Comparison of ENCODE assay signal across 8 cellular contexts in the genomic region with DNA sequence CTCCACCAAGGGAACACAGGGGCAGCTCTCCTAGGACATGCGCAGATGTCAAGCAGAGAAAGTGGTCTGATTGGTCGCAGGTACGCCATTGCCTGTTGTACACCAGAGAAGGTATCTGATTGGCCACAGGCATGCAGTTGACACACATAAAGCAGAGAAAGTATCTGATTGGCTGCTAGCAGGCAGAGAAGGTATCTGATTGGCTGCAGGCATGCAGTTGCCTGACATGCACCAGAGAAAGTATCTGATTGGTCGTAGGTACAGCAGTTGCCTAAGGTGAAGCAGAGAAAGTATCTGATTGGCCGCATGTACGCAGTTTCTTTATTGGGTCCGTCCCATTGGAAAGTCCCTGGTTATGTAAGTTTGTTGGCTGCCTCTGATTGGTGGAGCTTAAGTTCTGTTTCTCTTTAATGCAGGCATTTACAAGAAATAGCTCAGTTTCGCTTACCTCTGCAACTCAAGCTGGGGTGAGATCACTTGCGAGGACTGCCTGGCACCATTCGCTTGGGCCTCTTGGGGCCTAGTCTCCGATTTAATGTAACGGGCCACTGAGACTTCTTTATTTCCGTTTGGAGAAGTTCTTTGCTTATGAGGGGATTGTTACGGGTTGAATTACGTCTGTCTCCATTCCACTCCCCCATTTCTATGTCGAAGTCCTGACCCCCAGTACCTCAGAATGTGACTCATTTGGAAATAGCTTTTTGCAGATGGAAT.
DNase-seq lines count a peak whose midpoint lies in the region; ATAC-seq, FAIRE-seq and TF ChIP-seq lines count a peak whose summit lies in the region.

No MANE protein-coding gene starts in this region.

- no peaks in the 10 kb centered on the region for H3K36me3 ChIP-seq in IMR-90 (ENCODE audit: control insufficient read depth, insufficient read depth, low read length)
- H3K36me3 ChIP-seq in endothelial cell of umbilical vein (ENCODE audit: control insufficient read depth in 2 of 2, extremely low read depth in 1 of 2, insufficient read depth in 2 of 2, low read length in 2 of 2), result no peaks in the 10 kb centered on the region
- H3K36me3 ChIP-seq in adrenal gland (replicated peaks in 1 of 2), result no peaks in the 10 kb centered on the region
- H3K36me3 ChIP-seq in esophagus muscularis mucosa, result no peaks in the 10 kb centered on the region

- H3K27me3 ChIP-seq in IMR-90 (ENCODE audit: control insufficient read depth, insufficient read depth, low read length) (peaks cover 3% of the 10 kb centered on the region; the same call in 1 of the 2 replicates), endothelial cell of umbilical vein (ENCODE audit: control insufficient read depth in 2 of 2, insufficient read depth in 2 of 2, low read length in 2 of 2) (no peaks in the 10 kb centered on the region), adrenal gland (no peaks in the 10 kb centered on the region), esophagus muscularis mucosa (no peaks in the 10 kb centered on the region)

- no peak overlapping the region for H3K23ac ChIP-seq in IMR-90 (ENCODE audit: low read depth, low read length)

- TF ChIP-seq CTCF in GM10266 (IDR thresholded peaks at IDR 0.05; ENCODE audit: control insufficient read depth, insufficient read depth, low read depth, missing control alignments), result no peak
- no peak for TF ChIP-seq CTCF in IMR-90 (conservative IDR thresholded peaks at IDR 0.05; ENCODE audit: low read depth, low read length)
- no peak for TF ChIP-seq CTCF in endothelial cell of umbilical vein (IDR thresholded peaks at IDR 0.05; ENCODE audit: extremely low read depth in 1 of 2, insufficient read depth in 1 of 2, low read depth in 1 of 2, low read length in 2 of 2)
- no peak for TF ChIP-seq CTCF in adrenal gland (IDR thresholded peaks at IDR 0.05)
- TF ChIP-seq CTCF in esophagus muscularis mucosa (IDR thresholded peaks at IDR 0.05), result no peak

- no peak overlapping the region for H4K8ac ChIP-seq in IMR-90 (ENCODE audit: low read depth in 2 of 2, low read length in 2 of 2)

- H3K9ac ChIP-seq in IMR-90 (ENCODE audit: low read depth, low read length) (no peak overlapping the region), endothelial cell of umbilical vein (replicated peaks; ENCODE audit: extremely low read depth, insufficient read depth, low read length) (no peak overlapping the region)

- H3K27ac ChIP-seq in IMR-90 (ENCODE audit: insufficient read depth, low read length), result no peak overlapping the region
- H3K27ac ChIP-seq in endothelial cell of umbilical vein (ENCODE audit: insufficient read depth, low read depth, low read length), result no peak overlapping the region
- no peak overlapping the region for H3K27ac ChIP-seq in adrenal gland
- H3K27ac ChIP-seq in esophagus muscularis mucosa (replicated peaks in 1 of 4), result no peak overlapping the region

- no peak overlapping the region for H2AK5ac ChIP-seq in IMR-90 (ENCODE audit: low read depth, low read length)

- no peaks in the 10 kb centered on the region for H3K79me1 ChIP-seq in IMR-90 (ENCODE audit: low read depth in 1 of 2, low read length in 2 of 2)

- no peak overlapping the region for H2BK120ac ChIP-seq in IMR-90 (ENCODE audit: low read depth, low read length)

- no peak overlapping the region for H2BK20ac ChIP-seq in IMR-90 (ENCODE audit: low read depth, low read length)

- 90% methylated on average over 2 of the region's 16 CpGs; no CpG with 5 or more reads in 1 of the 2 experiments for WGBS in IMR-90 (ENCODE audit: extremely low coverage in 2 of 2, insufficient read length in 1 of 2), 2 experiments
- WGBS in adrenal gland, 4 donors, result 92 to 97% (median 94%) methylated on average over 16 of the region's 16 CpGs
- WGBS in esophagus muscularis mucosa, result 93% methylated on average over 16 of the region's 16 CpGs

- no peak overlapping the region for H4K91ac ChIP-seq in IMR-90 (ENCODE audit: insufficient read depth, low read depth, low read length)

- TF ChIP-seq POLR2A in IMR-90 (IDR thresholded peaks at IDR 0.05; ENCODE audit: low read depth, low read length) (no peak), endothelial cell of umbilical vein (IDR thresholded peaks at IDR 0.05; ENCODE audit: low read depth, low read length) (no peak), adrenal gland (IDR thresholded peaks at IDR 0.05) (no peak), esophagus muscularis mucosa (IDR thresholded peaks at IDR 0.05; ENCODE audit: low read depth) (no peak)

- H3K4ac ChIP-seq in IMR-90 (ENCODE audit: low read depth, low read length), result no peak overlapping the region

- dilution Hi-C loops in IMR-90 (cut with HindIII; ENCODE audit: low sequenced_read_pairs, unreplicated experiment) (no loop called here), endothelial cell of umbilical vein (cut with MboI; ENCODE audit: extremely low pct_ligation_motif_present, low sequenced_read_pairs) (no loop called here)

- H3K56ac ChIP-seq in IMR-90 (ENCODE audit: extremely low read depth, insufficient read depth, low read length), result no peak overlapping the region

- in situ Hi-C loops in IMR-90 (cut with MboI; ENCODE audit: low sequenced_read_pairs), result no loop called here

- CTCF ChIA-PET in IMR-90 (lab: Yijun Ruan, JAX), result no interaction called here
- CTCF ChIA-PET in endothelial cell of umbilical vein (lab: Charles Lee), result no interaction called here

- POLR2A ChIA-PET in IMR-90 (lab: Charles Lee; ENCODE audit: unreplicated experiment) (no interaction called here), endothelial cell of umbilical vein (lab: Charles Lee) (no interaction called here)

- TF ChIP-seq EP300 in esophagus muscularis mucosa (IDR thresholded peaks at IDR 0.05), result no peak

- BruUV-seq in IMR-90 (replicated peaks; lab: Mats Ljungman, UMichigan), result no TSS peak
- no TSS peak for BruUV-seq in endothelial cell of umbilical vein (replicated peaks; lab: Mats Ljungman, UMichigan)

- no peak overlapping the region for H2AK9ac ChIP-seq in IMR-90 (replicated peaks; ENCODE audit: low read depth, low read length, poor library complexity)

- peak; percentile 84 for ATAC-seq in GM21367 (IDR thresholded peaks at IDR 0.05; ENCODE audit: unreplicated experiment)
- no peak for ATAC-seq in IMR-90 (ENCODE audit: low read depth)

- no peak for FAIRE-seq in endothelial cell of umbilical vein (lab: Jason Lieb, UNC)

- H3K14ac ChIP-seq in IMR-90 (replicated peaks; ENCODE audit: low read depth, low read length), result no peak overlapping the region

- no peak overlapping the region for H2BK15ac ChIP-seq in IMR-90 (ENCODE audit: low read depth, low read length)

- DNase-seq in GM10266 (ENCODE audit: extremely low spot score) (peak; percentile 87), IMR-90 (no peak), endothelial cell of umbilical vein (ENCODE audit: low read depth, low spot score) (peak; percentile 19), adrenal gland (no peak), NCI-H1436 (lab: John Stamatoyannopoulos, UW) (no peak), COLO829 (ENCODE audit: low spot score) (no peak), esophagus muscularis mucosa (ENCODE audit: extremely low spot score) (no peak)

- no peak overlapping the region for H4K5ac ChIP-seq in IMR-90 (ENCODE audit: low read depth, low read length)

- no peak for TF ChIP-seq RAD21 in IMR-90 (IDR thresholded peaks at IDR 0.05; ENCODE audit: low read length)

- H3K9me3 ChIP-seq in IMR-90 (ENCODE audit: control insufficient read depth, insufficient read depth, low read length) (no peaks in the 10 kb centered on the region; the same call in 1 of the 2 replicates), endothelial cell of umbilical vein (replicated peaks; ENCODE audit: control insufficient read depth, insufficient read depth, low read length) (no peaks in the 10 kb centered on the region), adrenal gland (replicated peaks in 1 of 3) (no peaks in the 10 kb centered on the region), esophagus muscularis mucosa (no peaks in the 10 kb centered on the region)

- H3K4me2 ChIP-seq in IMR-90 (ENCODE audit: low read depth, low read length), result no peak overlapping the region
- H3K4me2 ChIP-seq in endothelial cell of umbilical vein (ENCODE audit: insufficient read depth, low read length), result no peak overlapping the region

- H3K4me3 ChIP-seq in IMR-90 (ENCODE audit: insufficient read depth, low read depth, low read length) (no peak overlapping the region), endothelial cell of umbilical vein (replicated peaks in 1 of 3; ENCODE audit: insufficient read depth in 1 of 3, low read depth in 1 of 3, low read length in 3 of 3) (no peak overlapping the region), adrenal gland (no peak overlapping the region), esophagus muscularis mucosa (no peak overlapping the region)

- peak overlapping the region; percentile 53 for H2AFZ ChIP-seq in IMR-90 (replicated peaks; ENCODE audit: low read length, poor library complexity)
- no peak overlapping the region for H2AFZ ChIP-seq in endothelial cell of umbilical vein (ENCODE audit: low read depth, low read length)

- intact Hi-C loops in IMR-90 (cut with micrococcal nuclease), result no loop called here
- intact Hi-C loops in endothelial cell of umbilical vein (cut with micrococcal nuclease), result no loop called here
- intact Hi-C loops in adrenal gland (cut with DNase I), result no loop called here
- intact Hi-C loops in esophagus muscularis mucosa (cut with DNase I), result no loop called here

- no peaks in the 10 kb centered on the region for H3K4me1 ChIP-seq in IMR-90 (ENCODE audit: control insufficient read depth, insufficient read depth, low read length)
- H3K4me1 ChIP-seq in endothelial cell of umbilical vein (ENCODE audit: control insufficient read depth, extremely low read depth, insufficient read depth, low read length), result peaks cover 16% of the 10 kb centered on the region
- H3K4me1 ChIP-seq in adrenal gland (replicated peaks in 1 of 2), result peaks cover 0 to 8% of the 10 kb centered on the region in 2 donors
- H3K4me1 ChIP-seq in esophagus muscularis mucosa, result peaks cover 0 to 16% (median 7%) of the 10 kb centered on the region in 4 donors

- no peak overlapping the region for H3K18ac ChIP-seq in IMR-90 (ENCODE audit: low read depth, low read length)

- H3K9me1 ChIP-seq in IMR-90 (ENCODE audit: insufficient read depth, low read length) (no peaks in the 10 kb centered on the region), endothelial cell of umbilical vein (replicated peaks; ENCODE audit: control insufficient read depth, extremely low read depth, insufficient read depth, low read length) (no peaks in the 10 kb centered on the region)

- H4K20me1 ChIP-seq in IMR-90 (ENCODE audit: insufficient read depth, low read length) (no peaks in the 10 kb centered on the region), endothelial cell of umbilical vein (replicated peaks; ENCODE audit: control insufficient read depth, extremely low read depth, insufficient read depth, low read length) (no peaks in the 10 kb centered on the region)

- no peaks in the 10 kb centered on the region for H3K79me2 ChIP-seq in endothelial cell of umbilical vein (ENCODE audit: control insufficient read depth, insufficient read depth, low read length)

- no peak overlapping the region for H2BK5ac ChIP-seq in IMR-90 (ENCODE audit: low read depth, low read length, poor library complexity, severe bottlenecking)

TF ChIP-seq in IMR-90, 13 proteins besides CTCF, POLR2A, EP300 and RAD21 (continues in another document):
- TF ChIP-seq BHLHE40 (IDR thresholded peaks at IDR 0.05; ENCODE audit: low read depth, low read length), result no peak

TF ChIP-seq in endothelial cell of umbilical vein, 7 proteins besides CTCF, POLR2A, EP300 and RAD21 (continues in another document):
- no peak for TF ChIP-seq GATA2 (IDR thresholded peaks at IDR 0.05; ENCODE audit: insufficient read depth, insufficient read length, low read depth, low read length)
- TF ChIP-seq POLR2AphosphoS5 (IDR thresholded peaks at IDR 0.05; ENCODE audit: insufficient read depth, low read depth, low read length), result no peak

Comparison
In these comparisons a context has a peak if more than half of its experiments do, and no peak if none do; other contexts are left out.
1. DNase-seq: peak in GM10266 (single experiment) and endothelial cell of umbilical vein (single experiment); none in IMR-90 (single experiment), adrenal gland (0 of 7), NCI-H1436 (single experiment), COLO829 (single experiment) and esophagus muscularis mucosa (single experiment).